Comparison of ENCODE assay signal across 8 cellular contexts in genomic region chr22:30287626-30288413, GRCh38. TPM values are rescaled to one million over a fixed set of nuclear protein-coding genes. Genes with fewer than 3 reads are reported as not detected.
DNase-seq lines count a peak whose midpoint lies in the region; ATAC-seq and TF ChIP-seq lines count a peak whose summit lies in the region.

No MANE protein-coding gene starts in this region.

- H3F3A ChIP-seq in SK-N-SH (replicated peaks; ENCODE audit: insufficient read depth) = peaks cover 17% of the 10 kb centered on the region

- no peaks in the 10 kb centered on the region for H3K9me3 Mint-ChIP-seq in activated naive CD4-positive, alpha-beta T cell treated with anti-CD3 and anti-CD28 coated beads, Interleukin-2, amount 50 U/mL, for 24 hours

- H2AFZ ChIP-seq in SK-N-SH (ENCODE audit: low read depth) = peak overlapping the region; percentile 2; the same call in 1 of the 2 replicates

- peak overlapping the region; percentile 95 for H3K4me2 ChIP-seq in SK-N-SH

- H3K79me2 ChIP-seq in SK-N-SH (ENCODE audit: insufficient read depth) = no peaks in the 10 kb centered on the region

- H3K4me1 ChIP-seq in SK-N-SH (ENCODE audit: control insufficient read depth in 1 of 2, insufficient read depth in 2 of 2, low read depth in 1 of 2, low read length in 1 of 2) (peaks cover 16 to 30% of the 10 kb centered on the region in 2 experiments; a peak in 2 of 4 replicates), neutrophil (ENCODE audit: control insufficient read depth in 1 of 2, insufficient read depth in 1 of 2, low read depth in 1 of 2, low read length in 1 of 2) (peaks cover 38 to 47% of the 10 kb centered on the region in 2 experiments), stomach smooth muscle (ENCODE audit: control insufficient read depth, insufficient read depth, low read length) (peaks cover 38% of the 10 kb centered on the region)

- WGBS in SK-N-SH (ENCODE audit: low lambda C conversion rate) = 33% methylated on average over 5 of the region's 5 CpGs

- peak overlapping the region; percentile 90 for H3K4me3 Mint-ChIP-seq in activated naive CD4-positive, alpha-beta T cell treated with anti-CD3 and anti-CD28 coated beads, Interleukin-2, amount 50 U/mL, for 24 hours

- H3K36me3 ChIP-seq in SK-N-SH (replicated peaks in 1 of 2; ENCODE audit: control insufficient read depth in 1 of 2, insufficient read depth in 2 of 2, low read length in 1 of 2) (peaks cover 0 to 13% of the 10 kb centered on the region in 2 experiments), neutrophil (peaks cover 25% of the 10 kb centered on the region), stomach smooth muscle (ENCODE audit: control insufficient read depth in 2 of 2, insufficient read depth in 2 of 2, low read length in 2 of 2) (peaks cover 8 to 18% of the 10 kb centered on the region in 2 donors)

- DNase-seq in DMS114 treated with DMSO at 0.1 percent for 48 hours (lab: John Stamatoyannopoulos, UW; ENCODE audit: unreplicated experiment) = peak; percentile 53
- peak; percentile 89 for DNase-seq in SK-N-SH
- DNase-seq in globus pallidus (ENCODE audit: low spot score) = peak; percentile 84

- H3K27ac ChIP-seq in SK-N-SH (ENCODE audit: low read depth in 2 of 2, low read length in 1 of 2) = peak overlapping the region; percentile 53 to 73; a peak in 3 of 4 replicates
- peak overlapping the region; percentile 78 for H3K27ac ChIP-seq in neutrophil
- peak overlapping the region; percentile 90 for H3K27ac ChIP-seq in stomach smooth muscle (ENCODE audit: low read length)

- H3K4me3 ChIP-seq in SK-N-SH (ENCODE audit: low read depth in 2 of 2, low read length in 1 of 2) (peak overlapping the region; percentile 83 to 84), neutrophil (ENCODE audit: low read depth in 1 of 2, low read length in 1 of 2) (peak overlapping the region; percentile 78 to 94), stomach smooth muscle (ENCODE audit: low read length in 2 of 2) (peak overlapping the region; percentile 80 to 88)

- peak overlapping the region; percentile 76; the same call in 1 of the 2 replicates for H3K9ac ChIP-seq in SK-N-SH
- peak overlapping the region; percentile 76 to 89 for H3K9ac ChIP-seq in stomach smooth muscle (ENCODE audit: low read length in 2 of 2)

- TF ChIP-seq CTCF in SK-N-SH (IDR thresholded peaks at IDR 0.05) = peak; percentile 82
- peak; percentile 88 for TF ChIP-seq CTCF in neutrophil (IDR thresholded peaks at IDR 0.05)

- peaks cover 3% of the 10 kb centered on the region for H3K36me3 Mint-ChIP-seq in activated naive CD4-positive, alpha-beta T cell treated with anti-CD3 and anti-CD28 coated beads, Interleukin-2, amount 50 U/mL, for 24 hours

- H3K4me1 Mint-ChIP-seq in activated naive CD4-positive, alpha-beta T cell treated with anti-CD3 and anti-CD28 coated beads, Interleukin-2, amount 50 U/mL, for 24 hours = peaks cover 41% of the 10 kb centered on the region

- no peak overlapping the region for H3K27ac Mint-ChIP-seq in activated naive CD4-positive, alpha-beta T cell treated with anti-CD3 and anti-CD28 coated beads, Interleukin-2, amount 50 U/mL, for 24 hours

- H3K27me3 ChIP-seq in SK-N-SH (ENCODE audit: insufficient read depth) (no peaks in the 10 kb centered on the region), neutrophil (no peaks in the 10 kb centered on the region), stomach smooth muscle (ENCODE audit: control insufficient read depth in 1 of 2, insufficient read depth in 2 of 2, low read length in 2 of 2) (no peaks in the 10 kb centered on the region)

- POLR2A ChIA-PET in SK-N-SH (lab: Yijun Ruan, JAX) = interaction anchor here (1.1 to 3.5 kb wide), 2 partner anchors 41 to 99 kb away, joined by 3 to 10 read pairs; partner anchors contain the start of gene RNF215

- ATAC-seq in HG03135 (IDR thresholded peaks at IDR 0.05; ENCODE audit: unreplicated experiment) = no peak

- H4K20me1 ChIP-seq in SK-N-SH (ENCODE audit: insufficient read depth) = peaks cover 4% of the 10 kb centered on the region; the same call in 1 of the 2 replicates

- TF ChIP-seq RAD21 in Ishikawa (IDR thresholded peaks at IDR 0.05; ENCODE audit: low read depth) (peak; percentile 88), SK-N-SH (IDR thresholded peaks at IDR 0.05; ENCODE audit: low read length) (peak; percentile 78)

- H3K9me3 ChIP-seq in SK-N-SH (no peaks in the 10 kb centered on the region), neutrophil (no peaks in the 10 kb centered on the region), stomach smooth muscle (ENCODE audit: control insufficient read depth in 2 of 2, low read length in 2 of 2) (no peaks in the 10 kb centered on the region)

- H3K27me3 Mint-ChIP-seq in activated naive CD4-positive, alpha-beta T cell treated with anti-CD3 and anti-CD28 coated beads, Interleukin-2, amount 50 U/mL, for 24 hours = no peaks in the 10 kb centered on the region

- no peaks in the 10 kb centered on the region for H3K9me2 ChIP-seq in SK-N-SH

- no peak for TF ChIP-seq EP300 in Ishikawa (IDR thresholded peaks at IDR 0.05; ENCODE audit: borderline replicate concordance)
- TF ChIP-seq EP300 in SK-N-SH (IDR thresholded peaks at IDR 0.05; ENCODE audit: borderline replicate concordance in 1 of 2, low read depth in 1 of 2, low read length in 1 of 2) = no peak

- CTCF ChIA-PET in SK-N-SH (lab: Yijun Ruan, JAX) = interaction anchor here (0.6 to 12.9 kb wide), 64 partner anchors 8 to 652 kb away, joined by 3 to 228 read pairs (median 5); partner anchors contain the start of genes CCDC157, RNF215, SEC14L2 and SF3A1

TF ChIP-seq in Ishikawa, 13 proteins besides CTCF, POLR2A, EP300 and RAD21 (continues in another document):
- no peak; the same call in 1 of the 2 replicates for TF ChIP-seq TAF1 (IDR thresholded peaks at IDR 0.05; ENCODE audit: low read depth)
- 0 out of 2 replicates have a peak, but pooled peaks have one; percentile 14 for TF ChIP-seq NFIC (IDR thresholded peaks at IDR 0.05)
- TF ChIP-seq YY1 (IDR thresholded peaks at IDR 0.05; ENCODE audit: low read depth) = peak; percentile 44
- no peak for TF ChIP-seq TCF12 (IDR thresholded peaks at IDR 0.05; ENCODE audit: low read depth)
- peak; percentile 35; the same call in 1 of the 2 replicates for TF ChIP-seq MAX (IDR thresholded peaks at IDR 0.05)
- no peak for TF ChIP-seq FOXM1 (IDR thresholded peaks at IDR 0.05; ENCODE audit: borderline replicate concordance, low read depth)
- no peak for TF ChIP-seq CREB1 (IDR thresholded peaks at IDR 0.05; ENCODE audit: low read depth)

TF ChIP-seq in SK-N-SH, 30 proteins besides CTCF, POLR2A, EP300 and RAD21 (continues in another document):
- TF ChIP-seq YY1 (IDR thresholded peaks at IDR 0.05; ENCODE audit: low read depth) = no peak
- TF ChIP-seq JUND (IDR thresholded peaks at IDR 0.05) = no peak
- peak; percentile 50; the same call in 1 of the 2 replicates for TF ChIP-seq POLR2AphosphoS5 (IDR thresholded peaks at IDR 0.05; ENCODE audit: low read depth, low read length)
- TF ChIP-seq NFIC (IDR thresholded peaks at IDR 0.05; ENCODE audit: borderline replicate concordance) = no peak
- TF ChIP-seq CHD2 (IDR thresholded peaks at IDR 0.05; ENCODE audit: low read length, partially characterized antibody) = no peak
- 0 out of 2 replicates have a peak, but pooled peaks have one; percentile 20 for TF ChIP-seq SIN3A (IDR thresholded peaks at IDR 0.05; ENCODE audit: borderline replicate concordance, low read depth, low read length)
- TF ChIP-seq NRF1 (IDR thresholded peaks at IDR 0.05; ENCODE audit: low read depth, low read length) = no peak
- TF ChIP-seq EZH2phosphoT487 (IDR thresholded peaks at IDR 0.05; ENCODE audit: borderline replicate concordance, low read depth) = no peak
- TF ChIP-seq ELF1 (IDR thresholded peaks at IDR 0.05) = no peak
- TF ChIP-seq MAX (IDR thresholded peaks at IDR 0.05; ENCODE audit: low read depth) = no peak; the same call in 1 of the 2 replicates
- TF ChIP-seq GATA2 (CRISPR knock-in tag; IDR thresholded peaks at IDR 0.05) = no peak
- no peak for TF ChIP-seq IRF3 (IDR thresholded peaks at IDR 0.05; ENCODE audit: low read depth, low read length)
- no peak for TF ChIP-seq FOXM1 (IDR thresholded peaks at IDR 0.05; ENCODE audit: low read depth)
- TF ChIP-seq TAF1 (IDR thresholded peaks at IDR 0.05; ENCODE audit: borderline replicate concordance, low read depth, low read length) = no peak

RNA-seq across cellular contexts. Expression of gene CASTOR1, which starts 1.5 kb away (rescaled TPM):
- polyA plus RNA-seq in SK-N-SH (2012; rRNA removed) = 14.4 and 17.4 TPM in 2 replicates
- polyA plus RNA-seq in SK-N-SH (2012; cell fraction: cytosol; rRNA removed) = 4.5 and 8.5 TPM in 2 replicates
- polyA plus RNA-seq in SK-N-SH (2012; cell fraction: nucleus; rRNA removed) = 29.2 and 38.1 TPM in 2 replicates

RNA-seq across cellular contexts. Expression of gene OSM, which starts 21.2 kb away (rescaled TPM):
- not detected in 2 replicates for polyA plus RNA-seq in SK-N-SH (2012; rRNA removed)
- not detected in 2 replicates for polyA plus RNA-seq in SK-N-SH (2012; cell fraction: cytosol; rRNA removed)
- polyA plus RNA-seq in SK-N-SH (2012; cell fraction: nucleus; rRNA removed) = 0.02 and 0.12 TPM in 2 replicates

RNA-seq across cellular contexts. Expression of gene TBC1D10A, which starts 38.9 kb away (rescaled TPM):
- polyA plus RNA-seq in SK-N-SH (2012; rRNA removed) = 15.3 and 16.5 TPM in 2 replicates
- 6.5 and 9.7 TPM in 2 replicates for polyA plus RNA-seq in SK-N-SH (2012; cell fraction: cytosol; rRNA removed)
- polyA plus RNA-seq in SK-N-SH (2012; cell fraction: nucleus; rRNA removed) = 27.1 and 28.3 TPM in 2 replicates

RNA-seq across cellular contexts. Expression of gene LIF, which starts 41.3 kb away (rescaled TPM):
- 24.6 and 36.5 TPM in 2 replicates for polyA plus RNA-seq in SK-N-SH (2012; rRNA removed)
- 3.6 and 4.4 TPM in 2 replicates for polyA plus RNA-seq in SK-N-SH (2012; cell fraction: cytosol; rRNA removed)
- 95.4 and 196 TPM in 2 replicates for polyA plus RNA-seq in SK-N-SH (2012; cell fraction: nucleus; rRNA removed)
